11 cellular contexts compared by ENCODE assay signal in the genomic region with DNA sequence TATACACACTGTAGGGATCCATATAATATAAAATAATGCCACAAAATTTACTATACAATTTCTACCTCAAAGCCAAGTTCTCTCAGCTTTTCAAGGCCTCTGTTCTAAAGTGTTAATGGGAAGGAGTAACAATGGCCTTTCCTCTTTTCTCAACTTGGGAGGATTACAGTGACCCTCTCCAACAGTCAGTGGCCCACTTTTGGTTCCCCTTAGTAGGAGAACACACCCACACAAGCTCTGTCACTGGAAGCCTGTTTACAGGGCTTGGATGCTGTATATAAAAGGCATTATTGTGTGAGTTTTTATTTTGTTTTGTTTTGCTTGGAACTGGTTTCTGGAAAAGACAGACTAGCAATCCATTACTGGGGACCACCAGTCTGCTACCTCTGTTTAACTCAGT. TPM values are rescaled to one million over a fixed set of nuclear protein-coding genes. Genes with fewer than 3 reads are reported as not detected.
A peak's percentile ranks its signal among the peaks of the same experiment; 100 is the strongest.
DNase-seq lines count a peak whose midpoint lies in the region; FAIRE-seq and TF ChIP-seq lines count a peak whose summit lies in the region.
"Had no signal": no experiment of that assay in that cellular context is flagged by ENCODE, and none has a peak within 500 bp of the region (broad histone marks: within the 10 kb centered on the region; RNA-seq: fewer than 3 reads in every experiment).

No MANE protein-coding gene starts in this region.

- H3K27ac ChIP-seq in HL-60 (replicated peaks) (peak overlapping the region; percentile 93), astrocyte (ENCODE audit: low read depth, low read length) (no peak overlapping the region), spleen (peak overlapping the region; percentile 71 to 89 (median 85))

- TF ChIP-seq POLR2A in spleen (IDR thresholded peaks at IDR 0.05): no peak

- FAIRE-seq in astrocyte (lab: Jason Lieb, UNC): peak; percentile 9

- H3K27me3 Mint-ChIP-seq in astrocyte (ENCODE audit: low read depth, unreplicated experiment): peaks cover 5% of the 10 kb centered on the region
- H3K27me3 Mint-ChIP-seq in nephron progenitor cell (ENCODE audit: low read depth, poor library complexity): peaks cover 8% of the 10 kb centered on the region

- intact Hi-C loops in spleen (cut with DNase I; ENCODE audit: low total_unique reads): no loop called here

- H3K9ac ChIP-seq in astrocyte (ENCODE audit: low read length): no peak overlapping the region

- H3K4me2 ChIP-seq in astrocyte (ENCODE audit: low read length): no peak overlapping the region

- H3K36me3 Mint-ChIP-seq in astrocyte (ENCODE audit: low read depth, unreplicated experiment) (no peaks in the 10 kb centered on the region), nephron progenitor cell (ENCODE audit: low read depth) (no peaks in the 10 kb centered on the region)

- no peaks in the 10 kb centered on the region for H3K9me3 ChIP-seq in astrocyte (ENCODE audit: insufficient read depth, low read depth, low read length)
- H3K9me3 ChIP-seq in spleen: no peaks in the 10 kb centered on the region

- TF ChIP-seq CTCF in HL-60 (IDR thresholded peaks at IDR 0.05; ENCODE audit: insufficient read depth, low read length) (no peak), astrocyte (IDR thresholded peaks at IDR 0.05; ENCODE audit: insufficient read depth, low read depth, low read length) (no peak), spleen (IDR thresholded peaks at IDR 0.05 in 8 of 11, conservative IDR thresholded peaks at IDR 0.05 in 3 of 11) (no peak), nephron progenitor cell (IDR thresholded peaks at IDR 0.05) (no peak)

- H3K27me3 ChIP-seq in HL-60 (ENCODE audit: insufficient read depth, poor library complexity, severe bottlenecking) (no peaks in the 10 kb centered on the region), astrocyte (ENCODE audit: insufficient read depth, low read length) (no peaks in the 10 kb centered on the region), spleen (replicated peaks in 1 of 7) (no peaks in the 10 kb centered on the region)

- H3K4me3 ChIP-seq in HL-60 (replicated peaks; ENCODE audit: insufficient read depth, low read length) (peak overlapping the region; percentile 44), astrocyte (ENCODE audit: insufficient read depth, low read depth, low read length) (no peak overlapping the region), spleen (peak overlapping the region in 5 of 8 donors; percentile 27 to 66 (median 39))

- H3K79me2 ChIP-seq in astrocyte (ENCODE audit: insufficient read depth, low read length): no peaks in the 10 kb centered on the region

- H3K27ac Mint-ChIP-seq in astrocyte (ENCODE audit: unreplicated experiment): no peak overlapping the region
- H3K27ac Mint-ChIP-seq in nephron progenitor cell: no peak overlapping the region

- no peaks in the 10 kb centered on the region for H3K36me3 ChIP-seq in astrocyte (ENCODE audit: insufficient read depth, low read length)
- no peaks in the 10 kb centered on the region for H3K36me3 ChIP-seq in spleen

- H3K4me1 ChIP-seq in astrocyte (ENCODE audit: insufficient read depth, low read length) (no peaks in the 10 kb centered on the region), spleen (peaks cover 0 to 69% (median 22%) of the 10 kb centered on the region in 6 donors)

- no peak overlapping the region for H2AFZ ChIP-seq in astrocyte (ENCODE audit: low read depth, low read length)

- no peaks in the 10 kb centered on the region for H3K4me1 Mint-ChIP-seq in astrocyte (ENCODE audit: low read depth, unreplicated experiment)
- H3K4me1 Mint-ChIP-seq in nephron progenitor cell: no peaks in the 10 kb centered on the region

- no peak overlapping the region for H3K4me3 Mint-ChIP-seq in astrocyte (ENCODE audit: unreplicated experiment)
- H3K4me3 Mint-ChIP-seq in nephron progenitor cell: no peak overlapping the region

- peak; percentile 13 to 49 for DNase-seq in NOMO-1 (lab: John Stamatoyannopoulos, UW; ENCODE audit: unreplicated experiment in 2 of 2)
- DNase-seq in NOMO-1 treated with dmso at 0.1 percent for 144 hours (lab: John Stamatoyannopoulos, UW; ENCODE audit: unreplicated experiment): no peak
- no peak for DNase-seq in HL-60 (ENCODE audit: low read depth in 1 of 2, low spot score in 1 of 2)
- DNase-seq in astrocyte (ENCODE audit: low read depth): no peak
- no peak for DNase-seq in spleen
- no peak for DNase-seq in stimulated activated CD4-positive, alpha-beta T cell treated with anti-CD3 and anti-CD28 coated beads, Interleukin-4, amount 100 ng/mL, for 1 hour
- DNase-seq in nephron progenitor cell: no peak
- DNase-seq in stimulated activated CD4-positive, alpha-beta T cell treated with anti-CD3 and anti-CD28 coated beads, Interleukin-1b, Interleukin-23, amount 100 ng/mL, for 48 hours: no peak
- DNase-seq: 8988T, activated gamma-delta T cell, NCI-H524 had no signal

- no peaks in the 10 kb centered on the region for H4K20me1 ChIP-seq in astrocyte (ENCODE audit: insufficient read depth, low read length)

- H3K9me3 Mint-ChIP-seq in astrocyte (ENCODE audit: unreplicated experiment) (peaks cover 2% of the 10 kb centered on the region), nephron progenitor cell (peaks cover 28% of the 10 kb centered on the region)

RNA-seq across cellular contexts. Expression of gene ARHGEF6, which starts 1.8 kb away (rescaled TPM):
- total RNA-seq in astrocyte (4.7 and 6.1 TPM in 2 replicates), spleen (10 to 100 TPM; 48.2 to 70.1 (median 63.7) TPM)
- polyA plus RNA-seq in spleen: 10 to 100 TPM; 13.1 to 17.7 (median 16.4) TPM

Comparison
In these comparisons a context has a peak if more than half of its experiments do, and no peak if none do; other contexts are left out.
1. DNase-seq: peak in NOMO-1 (2 of 2); none in NOMO-1 treated with dmso at 0.1 percent for 144 hours (single experiment), HL-60 (0 of 2), astrocyte (single experiment), spleen (single experiment), stimulated activated CD4-positive, alpha-beta T cell treated with anti-CD3 and anti-CD28 coated beads, Interleukin-4, amount 100 ng/mL, for 1 hour (single experiment), nephron progenitor cell (single experiment) and stimulated activated CD4-positive, alpha-beta T cell treated with anti-CD3 and anti-CD28 coated beads, Interleukin-1b, Interleukin-23, amount 100 ng/mL, for 48 hours (single experiment).